In the genomic region with DNA sequence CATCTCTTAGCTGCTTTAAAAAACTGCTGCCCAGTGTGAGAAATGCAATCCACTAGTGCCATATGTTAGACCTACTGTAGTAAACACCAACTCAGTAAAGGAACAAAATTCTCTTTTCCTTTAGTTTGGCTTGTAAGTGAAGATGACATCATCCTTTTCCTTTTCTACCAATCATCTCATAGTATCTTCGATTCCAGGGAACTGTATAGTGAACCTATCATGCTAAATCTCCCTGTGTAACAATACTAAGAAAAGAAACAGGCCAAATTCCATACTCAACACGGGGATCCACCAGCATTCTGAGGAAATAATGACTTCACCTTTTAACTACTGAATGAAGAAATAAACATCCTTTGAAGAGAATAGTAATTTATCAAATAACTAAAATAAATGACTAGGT, we compare ENCODE assay signal across 1 cellular context.
A peak's percentile ranks its signal among the peaks of the same experiment; 100 is the strongest.
TF ChIP-seq lines count a peak whose summit lies in the region.

No MANE protein-coding gene starts in this region.

TF ChIP-seq in neural cell, 6 proteins besides CTCF, POLR2A, EP300 and RAD21:
- TF ChIP-seq, protein P1, sequence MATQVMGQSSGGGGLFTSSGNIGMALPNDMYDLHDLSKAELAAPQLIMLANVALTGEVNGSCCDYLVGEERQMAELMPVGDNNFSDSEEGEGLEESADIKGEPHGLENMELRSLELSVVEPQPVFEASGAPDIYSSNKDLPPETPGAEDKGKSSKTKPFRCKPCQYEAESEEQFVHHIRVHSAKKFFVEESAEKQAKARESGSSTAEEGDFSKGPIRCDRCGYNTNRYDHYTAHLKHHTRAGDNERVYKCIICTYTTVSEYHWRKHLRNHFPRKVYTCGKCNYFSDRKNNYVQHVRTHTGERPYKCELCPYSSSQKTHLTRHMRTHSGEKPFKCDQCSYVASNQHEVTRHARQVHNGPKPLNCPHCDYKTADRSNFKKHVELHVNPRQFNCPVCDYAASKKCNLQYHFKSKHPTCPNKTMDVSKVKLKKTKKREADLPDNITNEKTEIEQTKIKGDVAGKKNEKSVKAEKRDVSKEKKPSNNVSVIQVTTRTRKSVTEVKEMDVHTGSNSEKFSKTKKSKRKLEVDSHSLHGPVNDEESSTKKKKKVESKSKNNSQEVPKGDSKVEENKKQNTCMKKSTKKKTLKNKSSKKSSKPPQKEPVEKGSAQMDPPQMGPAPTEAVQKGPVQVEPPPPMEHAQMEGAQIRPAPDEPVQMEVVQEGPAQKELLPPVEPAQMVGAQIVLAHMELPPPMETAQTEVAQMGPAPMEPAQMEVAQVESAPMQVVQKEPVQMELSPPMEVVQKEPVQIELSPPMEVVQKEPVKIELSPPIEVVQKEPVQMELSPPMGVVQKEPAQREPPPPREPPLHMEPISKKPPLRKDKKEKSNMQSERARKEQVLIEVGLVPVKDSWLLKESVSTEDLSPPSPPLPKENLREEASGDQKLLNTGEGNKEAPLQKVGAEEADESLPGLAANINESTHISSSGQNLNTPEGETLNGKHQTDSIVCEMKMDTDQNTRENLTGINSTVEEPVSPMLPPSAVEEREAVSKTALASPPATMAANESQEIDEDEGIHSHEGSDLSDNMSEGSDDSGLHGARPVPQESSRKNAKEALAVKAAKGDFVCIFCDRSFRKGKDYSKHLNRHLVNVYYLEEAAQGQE (IDR thresholded peaks at IDR 0.05; ENCODE audit: borderline replicate concordance) = no peak
- TF ChIP-seq POLR2AphosphoS5 (IDR thresholded peaks at IDR 0.05) (peak; percentile 16), MXI1 (conservative IDR thresholded peaks at IDR 0.05; ENCODE audit: poor library complexity, severe bottlenecking) (no peak), EZH2 (IDR thresholded peaks at IDR 0.05; ENCODE audit: borderline replicate concordance, insufficient read depth, low read length, poor library complexity, severe bottlenecking) (no peak)
